Comparison of ENCODE assay signal across 22 cellular contexts in the genomic region with DNA sequence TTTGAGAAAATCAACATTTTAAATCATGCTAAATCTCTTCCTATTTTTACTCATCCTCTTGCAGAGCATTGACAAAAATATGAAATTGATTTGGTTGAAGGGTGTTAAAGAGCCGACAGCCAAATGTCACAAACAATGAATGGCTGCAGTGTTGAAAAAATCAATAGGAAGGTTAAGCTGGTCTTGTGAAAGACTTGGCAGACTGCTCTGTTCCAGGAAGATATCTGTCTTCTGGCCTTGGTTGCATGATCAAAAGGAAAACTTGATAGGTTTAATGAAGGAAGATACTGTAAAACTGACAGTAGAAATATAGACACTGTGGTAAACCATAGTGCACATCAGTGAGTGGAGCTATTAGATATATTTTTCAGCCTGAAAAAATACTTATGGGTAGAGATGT.
DNase-seq lines count a peak whose midpoint lies in the region; ATAC-seq, FAIRE-seq and TF ChIP-seq lines count a peak whose summit lies in the region.
"Had no signal": no experiment of that assay in that cellular context is flagged by ENCODE, and none has a peak within 500 bp of the region (broad histone marks: within the 10 kb centered on the region; RNA-seq: fewer than 3 reads in every experiment).

No MANE protein-coding gene starts in this region.

- no peak overlapping the region for H3K4me3 ChIP-seq in right lobe of liver
- H3K4me3 ChIP-seq: psoas muscle, uterus had no signal

- H3K27ac ChIP-seq in right lobe of liver, result no peak overlapping the region
- H3K27ac ChIP-seq: psoas muscle, uterus had no signal

- peaks cover 6% of the 10 kb centered on the region; the same call in 1 of the 2 replicates for H3K36me3 Mint-ChIP-seq in WTC11
- peaks cover 4 to 6% of the 10 kb centered on the region in 2 donors for H3K36me3 Mint-ChIP-seq in stimulated activated naive B cell treated with anti-CD40 and anti-IgM and Interleukin-4, amounts not matched to agents 10 μg/mL and 1 μg/mL and 100 μg/mL, for 72 hours
- H3K36me3 Mint-ChIP-seq: activated naive CD4-positive, alpha-beta T cell treated with anti-CD3 and anti-CD28 coated beads, Interleukin-2, amount 10 ng/mL, durations not matched to agents 7 days and 5 days had no signal

- WGBS in right lobe of liver (ENCODE audit: insufficient coverage, low coverage, low lambda C conversion rate, missing lambda C conversion rate), result 10% methylated on average over 1 of the region's 1 CpG

- no peaks in the 10 kb centered on the region for H3K27me3 ChIP-seq in right lobe of liver
- H3K27me3 ChIP-seq: uterus had no signal

- H3K27ac Mint-ChIP-seq in WTC11, result peak overlapping the region; percentile 10; the same call in 1 of the 2 replicates
- H3K27ac Mint-ChIP-seq in stimulated activated naive B cell treated with anti-CD40 and anti-IgM and Interleukin-4, amounts not matched to agents 10 μg/mL and 1 μg/mL and 100 μg/mL, for 72 hours, result no peak overlapping the region
- H3K27ac Mint-ChIP-seq: activated naive CD4-positive, alpha-beta T cell treated with anti-CD3 and anti-CD28 coated beads, Interleukin-2, amount 10 ng/mL, durations not matched to agents 7 days and 5 days; activated T-cell treated with anti-CD3 and anti-CD28 coated beads, Interleukin-2, amount 50 U/mL, for 72 hours; CD4-positive, alpha-beta T cell; dendritic cell treated with granulocyte-macrophage colony-stimulating factor and Interleukin-4, amounts not matched to agents 40 ng/mL and 50 ng/mL, for 4 days; nephron progenitor cell had no signal

- no peak for ATAC-seq in WTC11
- peak; percentile 39 to 77 (median 64) for ATAC-seq in right lobe of liver
- no peak for ATAC-seq in HG02623 (IDR thresholded peaks at IDR 0.05; ENCODE audit: unreplicated experiment)
- no peak for ATAC-seq in stimulated activated naive B cell treated with anti-CD40 and anti-IgM and Interleukin-4, amounts not matched to agents 10 μg/mL and 1 μg/mL and 100 μg/mL, for 72 hours (replicated peaks)
- ATAC-seq: activated T-cell treated with anti-CD3 and anti-CD28 coated beads, Interleukin-2, amount 50 U/mL, for 72 hours; left ventricle myocardium superior; Panc1; psoas muscle had no signal

- DNase-seq in D721Med (ENCODE audit: insufficient read length, low spot score) (no peak), HT-29 (ENCODE audit: low spot score) (peak; percentile 10), WTC11 (ENCODE audit: low spot score) (no peak), right lobe of liver (peak in 1 of 3 donors; percentile 50), nucleus accumbens (lab: John Stamatoyannopoulos, UW) (no peak)
- no peak for DNase-seq in stimulated activated naive B cell treated with anti-CD40 and anti-IgM and Interleukin-4, amounts not matched to agents 10 μg/mL and 1 μg/mL and 100 μg/mL, for 72 hours
- DNase-seq: activated CD4-positive, alpha-beta T cell treated with anti-CD3 and anti-CD28 coated beads for 48 hours; activated naive CD4-positive, alpha-beta T cell treated with anti-CD3 and anti-CD28 coated beads, Interleukin-2, amount 10 ng/mL, durations not matched to agents 7 days and 5 days; activated T-cell treated with anti-CD3 and anti-CD28 coated beads, Interleukin-2, amount 50 U/mL, for 72 hours; CD4-positive, alpha-beta T cell; HCEC 1CT; left ventricle myocardium superior; NCI-H146; NCI-H2227 treated with DMSO at 0.1 percent for 48 hours; nephron progenitor cell; psoas muscle; SIG-M5; T-helper 1 cell; uterus had no signal

- H3K4me3 Mint-ChIP-seq in WTC11, result no peak overlapping the region
- H3K4me3 Mint-ChIP-seq in stimulated activated naive B cell treated with anti-CD40 and anti-IgM and Interleukin-4, amounts not matched to agents 10 μg/mL and 1 μg/mL and 100 μg/mL, for 72 hours, result no peak overlapping the region
- H3K4me3 Mint-ChIP-seq: activated naive CD4-positive, alpha-beta T cell treated with anti-CD3 and anti-CD28 coated beads, Interleukin-2, amount 10 ng/mL, durations not matched to agents 7 days and 5 days; activated T-cell treated with anti-CD3 and anti-CD28 coated beads, Interleukin-2, amount 50 U/mL, for 72 hours; CD4-positive, alpha-beta T cell; dendritic cell treated with granulocyte-macrophage colony-stimulating factor and Interleukin-4, amounts not matched to agents 40 ng/mL and 50 ng/mL, for 4 days; nephron progenitor cell had no signal

- CTCF ChIA-PET in WTC11 (lab: Charles Lee), result no interaction called here

- FAIRE-seq in D721Med (lab: Jason Lieb, UNC), result peak; percentile 92

- no peak for TF ChIP-seq CTCF in D721Med (IDR thresholded peaks at IDR 0.05; ENCODE audit: insufficient read depth, missing control alignments)
- no peak for TF ChIP-seq CTCF in WTC11 (IDR thresholded peaks at IDR 0.05)
- TF ChIP-seq CTCF in right lobe of liver (IDR thresholded peaks at IDR 0.05), result no peak

- H3K27me3 Mint-ChIP-seq in WTC11 (ENCODE audit: low read depth), result no peaks in the 10 kb centered on the region
- no peaks in the 10 kb centered on the region for H3K27me3 Mint-ChIP-seq in stimulated activated naive B cell treated with anti-CD40 and anti-IgM and Interleukin-4, amounts not matched to agents 10 μg/mL and 1 μg/mL and 100 μg/mL, for 72 hours
- H3K27me3 Mint-ChIP-seq: activated naive CD4-positive, alpha-beta T cell treated with anti-CD3 and anti-CD28 coated beads, Interleukin-2, amount 10 ng/mL, durations not matched to agents 7 days and 5 days; CD4-positive, alpha-beta T cell; dendritic cell treated with granulocyte-macrophage colony-stimulating factor and Interleukin-4, amounts not matched to agents 40 ng/mL and 50 ng/mL, for 4 days had no signal

- H3K4me1 ChIP-seq in right lobe of liver, result peaks cover 0 to 27% (median 5%) of the 10 kb centered on the region in 4 donors
- H3K4me1 ChIP-seq: psoas muscle, uterus had no signal

- no peaks in the 10 kb centered on the region for H3K36me3 ChIP-seq in right lobe of liver
- H3K36me3 ChIP-seq: uterus had no signal

- H3K4me1 Mint-ChIP-seq in WTC11, result peaks cover 9% of the 10 kb centered on the region
- peaks cover 0 to 22% of the 10 kb centered on the region in 2 donors for H3K4me1 Mint-ChIP-seq in stimulated activated naive B cell treated with anti-CD40 and anti-IgM and Interleukin-4, amounts not matched to agents 10 μg/mL and 1 μg/mL and 100 μg/mL, for 72 hours
- H3K4me1 Mint-ChIP-seq: activated naive CD4-positive, alpha-beta T cell treated with anti-CD3 and anti-CD28 coated beads, Interleukin-2, amount 10 ng/mL, durations not matched to agents 7 days and 5 days had no signal

- POLR2A ChIA-PET in WTC11 (lab: Charles Lee), result no interaction called here

- H3K9me3 Mint-ChIP-seq in WTC11, result peaks cover 7% of the 10 kb centered on the region
- H3K9me3 Mint-ChIP-seq in stimulated activated naive B cell treated with anti-CD40 and anti-IgM and Interleukin-4, amounts not matched to agents 10 μg/mL and 1 μg/mL and 100 μg/mL, for 72 hours, result no peaks in the 10 kb centered on the region
- H3K9me3 Mint-ChIP-seq: activated naive CD4-positive, alpha-beta T cell treated with anti-CD3 and anti-CD28 coated beads, Interleukin-2, amount 10 ng/mL, durations not matched to agents 7 days and 5 days; activated T-cell treated with anti-CD3 and anti-CD28 coated beads, Interleukin-2, amount 50 U/mL, for 72 hours; CD4-positive, alpha-beta T cell; dendritic cell treated with granulocyte-macrophage colony-stimulating factor and Interleukin-4, amounts not matched to agents 40 ng/mL and 50 ng/mL, for 4 days had no signal

- no peak for TF ChIP-seq POLR2A in right lobe of liver (IDR thresholded peaks at IDR 0.05)

- intact Hi-C loops in right lobe of liver (cut with DNase I), result no loop called here

- H3K9me3 ChIP-seq in right lobe of liver, result no peaks in the 10 kb centered on the region
- H3K9me3 ChIP-seq: psoas muscle, uterus had no signal

TF ChIP-seq in WTC11, 78 proteins besides CTCF, POLR2A, EP300 and RAD21 (continues in another document):
- TF ChIP-seq SOX15 (CRISPR knock-in tag; IDR thresholded peaks at IDR 0.05), result no peak
- TF ChIP-seq NFATC4 (CRISPR knock-in tag; IDR thresholded peaks at IDR 0.05), result no peak
- no peak for TF ChIP-seq TP53 (CRISPR knock-in tag; IDR thresholded peaks at IDR 0.05)
- TF ChIP-seq GRHL2 (CRISPR knock-in tag; IDR thresholded peaks at IDR 0.05; ENCODE audit: insufficient replicate concordance, severe bottlenecking), result no peak
- TF ChIP-seq, protein P1, sequence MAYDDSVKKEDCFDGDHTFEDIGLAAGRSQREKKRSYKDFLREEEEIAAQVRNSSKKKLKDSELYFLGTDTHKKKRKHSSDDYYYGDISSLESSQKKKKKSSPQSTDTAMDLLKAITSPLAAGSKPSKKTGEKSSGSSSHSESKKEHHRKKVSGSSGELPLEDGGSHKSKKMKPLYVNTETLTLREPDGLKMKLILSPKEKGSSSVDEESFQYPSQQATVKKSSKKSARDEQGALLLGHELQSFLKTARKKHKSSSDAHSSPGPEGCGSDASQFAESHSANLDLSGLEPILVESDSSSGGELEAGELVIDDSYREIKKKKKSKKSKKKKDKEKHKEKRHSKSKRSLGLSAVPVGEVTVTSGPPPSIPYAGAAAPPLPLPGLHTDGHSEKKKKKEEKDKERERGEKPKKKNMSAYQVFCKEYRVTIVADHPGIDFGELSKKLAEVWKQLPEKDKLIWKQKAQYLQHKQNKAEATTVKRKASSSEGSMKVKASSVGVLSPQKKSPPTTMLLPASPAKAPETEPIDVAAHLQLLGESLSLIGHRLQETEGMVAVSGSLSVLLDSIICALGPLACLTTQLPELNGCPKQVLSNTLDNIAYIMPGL (CRISPR knock-in tag; IDR thresholded peaks at IDR 0.05), result no peak
- TF ChIP-seq, protein P2, sequence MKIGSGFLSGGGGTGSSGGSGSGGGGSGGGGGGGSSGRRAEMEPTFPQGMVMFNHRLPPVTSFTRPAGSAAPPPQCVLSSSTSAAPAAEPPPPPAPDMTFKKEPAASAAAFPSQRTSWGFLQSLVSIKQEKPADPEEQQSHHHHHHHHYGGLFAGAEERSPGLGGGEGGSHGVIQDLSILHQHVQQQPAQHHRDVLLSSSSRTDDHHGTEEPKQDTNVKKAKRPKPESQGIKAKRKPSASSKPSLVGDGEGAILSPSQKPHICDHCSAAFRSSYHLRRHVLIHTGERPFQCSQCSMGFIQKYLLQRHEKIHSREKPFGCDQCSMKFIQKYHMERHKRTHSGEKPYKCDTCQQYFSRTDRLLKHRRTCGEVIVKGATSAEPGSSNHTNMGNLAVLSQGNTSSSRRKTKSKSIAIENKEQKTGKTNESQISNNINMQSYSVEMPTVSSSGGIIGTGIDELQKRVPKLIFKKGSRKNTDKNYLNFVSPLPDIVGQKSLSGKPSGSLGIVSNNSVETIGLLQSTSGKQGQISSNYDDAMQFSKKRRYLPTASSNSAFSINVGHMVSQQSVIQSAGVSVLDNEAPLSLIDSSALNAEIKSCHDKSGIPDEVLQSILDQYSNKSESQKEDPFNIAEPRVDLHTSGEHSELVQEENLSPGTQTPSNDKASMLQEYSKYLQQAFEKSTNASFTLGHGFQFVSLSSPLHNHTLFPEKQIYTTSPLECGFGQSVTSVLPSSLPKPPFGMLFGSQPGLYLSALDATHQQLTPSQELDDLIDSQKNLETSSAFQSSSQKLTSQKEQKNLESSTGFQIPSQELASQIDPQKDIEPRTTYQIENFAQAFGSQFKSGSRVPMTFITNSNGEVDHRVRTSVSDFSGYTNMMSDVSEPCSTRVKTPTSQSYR (CRISPR knock-in tag; IDR thresholded peaks at IDR 0.05), result no peak

Comparison
In these comparisons a context has a peak if more than half of its experiments do, and no peak if none do; other contexts are left out.
1. ATAC-seq: peak in right lobe of liver (4 of 4); none in WTC11 (single experiment), HG02623 (single experiment) and stimulated activated naive B cell treated with anti-CD40 and anti-IgM and Interleukin-4, amounts not matched to agents 10 μg/mL and 1 μg/mL and 100 μg/mL, for 72 hours (0 of 2).